In genomic region chr3:184568591-184568917, GRCh38 we compare ENCODE assay signal across 1 cellular context.
TF ChIP-seq lines count a peak whose summit lies in the region.

No MANE protein-coding gene starts in this region.

TF ChIP-seq in K562, 482 proteins besides CTCF, POLR2A, EP300 and RAD21 (continued from another document):
- TF ChIP-seq HOMEZ (CRISPR knock-in tag; IDR thresholded peaks at IDR 0.05) (no peak), ZNF140 (CRISPR knock-in tag; IDR thresholded peaks at IDR 0.05) (no peak), YY1 (IDR thresholded peaks at IDR 0.05; ENCODE audit: borderline replicate concordance in 1 of 3, control insufficient read depth in 1 of 3, extremely low read depth in 1 of 3, insufficient read depth in 3 of 3, insufficient read length in 1 of 3, insufficient replicate concordance in 2 of 3, low read depth in 1 of 3, low read length in 2 of 3) (no peak), TEAD1 (CRISPR knock-in tag; IDR thresholded peaks at IDR 0.05) (no peak), ZSCAN29 (IDR thresholded peaks at IDR 0.05) (no peak), ZNF143 (CRISPR knock-in tag; IDR thresholded peaks at IDR 0.05) (no peak), NFXL1 (CRISPR knock-in tag; IDR thresholded peaks at IDR 0.05) (no peak), GABPB1 (CRISPR knock-in tag; IDR thresholded peaks at IDR 0.05) (no peak), ZNF586 (CRISPR knock-in tag; conservative IDR thresholded peaks at IDR 0.05) (no peak)
- TF ChIP-seq, protein P1, sequence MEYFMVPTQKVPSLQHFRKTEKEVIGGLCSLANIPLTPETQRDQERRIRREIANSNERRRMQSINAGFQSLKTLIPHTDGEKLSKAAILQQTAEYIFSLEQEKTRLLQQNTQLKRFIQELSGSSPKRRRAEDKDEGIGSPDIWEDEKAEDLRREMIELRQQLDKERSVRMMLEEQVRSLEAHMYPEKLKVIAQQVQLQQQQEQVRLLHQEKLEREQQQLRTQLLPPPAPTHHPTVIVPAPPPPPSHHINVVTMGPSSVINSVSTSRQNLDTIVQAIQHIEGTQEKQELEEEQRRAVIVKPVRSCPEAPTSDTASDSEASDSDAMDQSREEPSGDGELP (CRISPR knock-in tag; IDR thresholded peaks at IDR 0.05; ENCODE audit: borderline replicate concordance) = no peak
- TF ChIP-seq, protein P2, sequence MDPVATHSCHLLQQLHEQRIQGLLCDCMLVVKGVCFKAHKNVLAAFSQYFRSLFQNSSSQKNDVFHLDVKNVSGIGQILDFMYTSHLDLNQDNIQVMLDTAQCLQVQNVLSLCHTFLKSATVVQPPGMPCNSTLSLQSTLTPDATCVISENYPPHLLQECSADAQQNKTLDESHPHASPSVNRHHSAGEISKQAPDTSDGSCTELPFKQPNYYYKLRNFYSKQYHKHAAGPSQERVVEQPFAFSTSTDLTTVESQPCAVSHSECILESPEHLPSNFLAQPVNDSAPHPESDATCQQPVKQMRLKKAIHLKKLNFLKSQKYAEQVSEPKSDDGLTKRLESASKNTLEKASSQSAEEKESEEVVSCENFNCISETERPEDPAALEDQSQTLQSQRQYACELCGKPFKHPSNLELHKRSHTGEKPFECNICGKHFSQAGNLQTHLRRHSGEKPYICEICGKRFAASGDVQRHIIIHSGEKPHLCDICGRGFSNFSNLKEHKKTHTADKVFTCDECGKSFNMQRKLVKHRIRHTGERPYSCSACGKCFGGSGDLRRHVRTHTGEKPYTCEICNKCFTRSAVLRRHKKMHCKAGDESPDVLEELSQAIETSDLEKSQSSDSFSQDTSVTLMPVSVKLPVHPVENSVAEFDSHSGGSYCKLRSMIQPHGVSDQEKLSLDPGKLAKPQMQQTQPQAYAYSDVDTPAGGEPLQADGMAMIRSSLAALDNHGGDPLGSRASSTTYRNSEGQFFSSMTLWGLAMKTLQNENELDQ (CRISPR knock-in tag; IDR thresholded peaks at IDR 0.05; ENCODE audit: borderline replicate concordance) = no peak
TF ChIP-seq in K562: peak in this region for 0.
